Comparison of ENCODE assay signal across 8 cellular contexts in genomic region chr4:2534904-2535385, GRCh38. TPM values are rescaled to one million over a fixed set of nuclear protein-coding genes. Genes with fewer than 3 reads are reported as not detected.
DNase-seq lines count a peak whose midpoint lies in the region; ATAC-seq and TF ChIP-seq lines count a peak whose summit lies in the region.

No MANE protein-coding gene starts in this region.

- H3K4me3 ChIP-seq in heart left ventricle (peak overlapping the region; percentile 65 to 99 (median 86)), astrocyte of the cerebellum (ENCODE audit: low read depth, low read length) (peak overlapping the region; percentile 63), right lobe of liver (peak overlapping the region; percentile 69 to 85 (median 78)), upper lobe of right lung (peak overlapping the region; percentile 81)

- no peak for TF ChIP-seq POLR2A in heart left ventricle (IDR thresholded peaks at IDR 0.05)
- TF ChIP-seq POLR2A in right lobe of liver (IDR thresholded peaks at IDR 0.05): no peak

- 47 to 63% (median 55%) methylated on average over 6 of the region's 6 CpGs for WGBS in heart left ventricle, 4 donors
- 65% methylated on average over 6 of the region's 6 CpGs for WGBS in right lobe of liver (ENCODE audit: insufficient coverage, low coverage, low lambda C conversion rate, missing lambda C conversion rate)

- H3K27me3 ChIP-seq in heart left ventricle: no peaks in the 10 kb centered on the region
- H3K27me3 ChIP-seq in right lobe of liver: no peaks in the 10 kb centered on the region
- no peaks in the 10 kb centered on the region for H3K27me3 ChIP-seq in upper lobe of right lung

- no peak for DNase-seq in heart left ventricle
- no peak for DNase-seq in left ventricle myocardium superior
- DNase-seq in astrocyte of the cerebellum (ENCODE audit: low read depth): no peak
- no peak for DNase-seq in right lobe of liver
- DNase-seq in upper lobe of right lung: no peak
- no peak for DNase-seq in NCI-H446 (lab: John Stamatoyannopoulos, UW)
- DNase-seq in stimulated activated CD4-positive, alpha-beta T cell treated with anti-CD3 and anti-CD28 coated beads, Interleukin-4, amount 100 ng/mL, for 24 hours: no peak

- H3K9me3 ChIP-seq in heart left ventricle: no peaks in the 10 kb centered on the region
- H3K9me3 ChIP-seq in right lobe of liver: no peaks in the 10 kb centered on the region
- H3K9me3 ChIP-seq in upper lobe of right lung: no peaks in the 10 kb centered on the region

- H3K4me1 ChIP-seq in heart left ventricle: peaks cover 5 to 37% (median 26%) of the 10 kb centered on the region in 12 donors
- peaks cover 0 to 24% (median 7%) of the 10 kb centered on the region in 4 donors for H3K4me1 ChIP-seq in right lobe of liver
- peaks cover 19% of the 10 kb centered on the region for H3K4me1 ChIP-seq in upper lobe of right lung

- TF ChIP-seq CTCF in heart left ventricle (IDR thresholded peaks at IDR 0.05) (no peak), astrocyte of the cerebellum (IDR thresholded peaks at IDR 0.05; ENCODE audit: low read depth, low read length, missing control alignments) (no peak), right lobe of liver (IDR thresholded peaks at IDR 0.05) (no peak), upper lobe of right lung (IDR thresholded peaks at IDR 0.05) (no peak)

- ATAC-seq in heart left ventricle (no peak), left ventricle myocardium superior (no peak), right lobe of liver (no peak), upper lobe of right lung (no peak), HG03039 (IDR thresholded peaks at IDR 0.05; ENCODE audit: unreplicated experiment) (no peak)

- H3K36me3 ChIP-seq in heart left ventricle (peaks cover 0 to 3% (median 0%) of the 10 kb centered on the region in 9 donors), right lobe of liver (no peaks in the 10 kb centered on the region), upper lobe of right lung (no peaks in the 10 kb centered on the region)

- H3K27ac ChIP-seq in heart left ventricle (peak overlapping the region; percentile 94 to 99 (median 97)), right lobe of liver (no peak overlapping the region), upper lobe of right lung (peak overlapping the region; percentile 92)

- intact Hi-C loops in heart left ventricle (cut with DNase I) (loop anchor here in 7 of 10 donors (5.0 to 10.0 kb wide), 9 partner anchors 53 to 293 kb away; partner anchors contain the start of genes RNF4 (in 5 of the 7), HAUS3 (in 2 of the 7), POLN (in 2 of the 7) and CFAP99 (in 1 of the 7)), left ventricle myocardium superior (cut with micrococcal nuclease) (no loop called here), right lobe of liver (cut with DNase I) (no loop called here), upper lobe of right lung (cut with DNase I) (no loop called here)

- in situ Hi-C loops in astrocyte of the cerebellum (cut with HindIII; ENCODE audit: low sequenced_read_pairs): no loop called here

RNA-seq across cellular contexts. Expression of gene FAM193A, which starts 1.5 kb away (rescaled TPM):
- total RNA-seq in heart left ventricle (10 to 100 TPM; 12.6 to 21.0 (median 17.3) TPM), left ventricle myocardium superior (16.0 TPM), right lobe of liver (10 to 100 TPM in 2 of 6 experiments, 1 to 10 TPM in 4; 8.5 to 12.3 (median 9.7) TPM), upper lobe of right lung (28.9 TPM)
- polyA plus RNA-seq in heart left ventricle: 10 to 100 TPM in 1 of 2 donors, 1 to 10 TPM in 1; 9.7 to 10.6 TPM

Comparison
In these comparisons a context has a peak if more than half of its experiments do, and no peak if none do; other contexts are left out.
1. intact Hi-C loops: an anchor here in heart left ventricle (5.0 to 10.0 kb wide); none called in left ventricle myocardium superior, right lobe of liver and upper lobe of right lung.
2. H3K27ac ChIP-seq: peak in heart left ventricle (12 of 12) and upper lobe of right lung (single experiment); none in right lobe of liver (0 of 3).
3. Peak in every context shown above with its lines, with median percentiles within 50 percentile points of each other: H3K4me3 ChIP-seq.